9 cellular contexts compared by ENCODE assay signal in the genomic region with DNA sequence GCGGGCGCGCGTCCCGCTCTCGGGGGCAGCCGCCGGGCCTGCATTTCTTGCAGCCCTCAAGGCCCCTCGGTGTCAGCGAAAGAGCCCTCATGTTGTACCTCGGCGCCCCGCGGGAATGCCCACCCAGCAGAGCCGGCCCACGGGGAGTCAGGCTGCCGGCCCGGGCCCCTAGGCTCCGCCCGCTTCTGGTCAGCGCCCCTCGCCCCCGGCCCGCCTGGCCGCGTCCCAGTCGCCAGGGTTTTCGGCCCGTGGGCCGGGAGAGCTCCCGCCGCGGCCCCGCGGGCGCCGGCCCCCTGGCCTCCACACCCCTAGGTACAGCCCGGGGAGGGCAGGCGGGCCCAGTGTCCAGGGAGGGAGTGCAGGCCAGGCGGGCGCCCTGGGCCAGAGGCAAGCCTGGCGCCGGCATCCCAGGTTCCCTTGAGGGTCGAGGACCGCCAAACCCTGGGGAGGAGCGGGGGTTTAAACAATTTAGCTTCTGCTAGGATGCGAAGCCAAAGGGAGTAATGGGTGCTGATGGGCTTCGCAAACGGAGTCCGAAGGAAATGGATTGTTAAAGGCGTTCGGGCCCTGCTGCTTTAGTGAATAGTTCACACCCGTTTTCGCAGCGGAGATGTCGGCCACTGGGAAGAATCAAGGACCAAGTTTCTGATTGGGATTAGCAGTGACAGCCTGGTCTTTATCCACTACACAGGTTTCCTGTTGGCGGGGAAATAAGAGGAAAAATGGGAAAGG. TPM values are rescaled to one million over a fixed set of nuclear protein-coding genes. Genes with fewer than 3 reads are reported as not detected.
A peak's percentile ranks its signal among the peaks of the same experiment; 100 is the strongest.
DNase-seq lines count a peak whose midpoint lies in the region; ATAC-seq, FAIRE-seq and TF ChIP-seq lines count a peak whose summit lies in the region.
"Had no signal": no experiment of that assay in that cellular context is flagged by ENCODE, and none has a peak within 500 bp of the region (broad histone marks: within the 10 kb centered on the region; RNA-seq: fewer than 3 reads in every experiment).

No MANE protein-coding gene starts in this region.

- no peak overlapping the region for H2BK20ac ChIP-seq in H1 (ENCODE audit: low read length)

- no peak overlapping the region for H3K27ac ChIP-seq in H1 (ENCODE audit: low read depth, low read length)
- H3K27ac ChIP-seq in SJCRH30, result no peak overlapping the region

- CTCF ChIA-PET in H1 (lab: Charles Lee; ENCODE audit: partially characterized antibody), result interaction anchor here (0.8 to 2.6 kb wide), 6 partner anchors 8 to 106 kb away, joined by 3 to 18 read pairs (median 3); no protein-coding TSS in a partner anchor

- no peak overlapping the region for H2BK5ac ChIP-seq in H1 (ENCODE audit: low read depth, low read length)

- peaks cover 7% of the 10 kb centered on the region; the same call in 1 of the 2 replicates for H3K23me2 ChIP-seq in H1 (ENCODE audit: low read depth, low read length)

- H3K4me2 ChIP-seq in H1 (ENCODE audit: insufficient read depth in 1 of 2, low read depth in 2 of 2, low read length in 2 of 2), result peak overlapping the region; percentile 65 to 82

- H3K9me3 Mint-ChIP-seq in IgD-negative memory B cell, result no peaks in the 10 kb centered on the region
- no peaks in the 10 kb centered on the region for H3K9me3 Mint-ChIP-seq in natural killer cell treated with Interleukin-12 subunit alpha and Interleukin-12 subunit beta and Interleukin-15 and Interleukin-18, amount 100 ng/mL, for 72 hours

- H3K4ac ChIP-seq in H1 (replicated peaks; ENCODE audit: insufficient read length, low read depth, low read length), result no peak overlapping the region

- H3K4me3 Mint-ChIP-seq in IgD-negative memory B cell, result peak overlapping the region; percentile 87 to 99 (median 95)
- H3K4me3 Mint-ChIP-seq in natural killer cell treated with Interleukin-12 subunit alpha and Interleukin-12 subunit beta and Interleukin-15 and Interleukin-18, amount 100 ng/mL, for 72 hours, result peak overlapping the region; percentile 75

- no peaks in the 10 kb centered on the region for H3K79me1 ChIP-seq in H1 (ENCODE audit: low read depth, low read length)

- peak overlapping the region; percentile 57; the same call in 1 of the 2 replicates for H4K8ac ChIP-seq in H1 (ENCODE audit: extremely low read depth, insufficient read depth, low read length)

- H4K5ac ChIP-seq in H1 (ENCODE audit: insufficient read length, low read depth, low read length), result no peak overlapping the region

- H3K36me3 ChIP-seq in BE2C (no peaks in the 10 kb centered on the region), H1 (ENCODE audit: control insufficient read depth in 2 of 4, insufficient read depth in 4 of 4, low read length in 3 of 4) (no peaks in the 10 kb centered on the region), SJCRH30 (no peaks in the 10 kb centered on the region)

- H3K9ac ChIP-seq in H1 (replicated peaks in 1 of 4; ENCODE audit: extremely low read depth in 1 of 4, low read depth in 3 of 4, low read length in 3 of 4), result no peak overlapping the region; a peak in 1 of 7 replicates

- no peak overlapping the region for H2BK120ac ChIP-seq in H1 (replicated peaks; ENCODE audit: low read depth, low read length)

- H2BK15ac ChIP-seq in H1 (ENCODE audit: low read length), result no peak overlapping the region

- peaks cover 3% of the 10 kb centered on the region for H3K36me3 Mint-ChIP-seq in IgD-negative memory B cell
- peaks cover 34% of the 10 kb centered on the region for H3K36me3 Mint-ChIP-seq in natural killer cell treated with Interleukin-12 subunit alpha and Interleukin-12 subunit beta and Interleukin-15 and Interleukin-18, amount 100 ng/mL, for 72 hours

- H3K4me1 ChIP-seq in BE2C, result no peaks in the 10 kb centered on the region
- H3K4me1 ChIP-seq in H1 (replicated peaks in 1 of 4; ENCODE audit: control insufficient read depth in 3 of 4, insufficient read depth in 4 of 4, low read length in 3 of 4), result peaks cover 0 to 8% (median 2%) of the 10 kb centered on the region in 4 experiments; a peak in 4 of 7 replicates
- no peaks in the 10 kb centered on the region for H3K4me1 ChIP-seq in SJCRH30

- no peak overlapping the region for H3K23ac ChIP-seq in H1 (ENCODE audit: insufficient read length)

- H3K14ac ChIP-seq in H1 (ENCODE audit: insufficient read length), result no peak overlapping the region

- TF ChIP-seq EP300 in H1 (IDR thresholded peaks at IDR 0.05; ENCODE audit: borderline replicate concordance in 1 of 2, low read depth in 2 of 2, low read length in 2 of 2), result no peak

- H3K27ac Mint-ChIP-seq in IgD-negative memory B cell, result peak overlapping the region; percentile 47 to 87 (median 84)
- peak overlapping the region in 1 of 2 donors; percentile 65 for H3K27ac Mint-ChIP-seq in natural killer cell treated with Interleukin-12 subunit alpha and Interleukin-12 subunit beta and Interleukin-15 and Interleukin-18, amount 100 ng/mL, for 72 hours

- POLR2A ChIA-PET in H1 (lab: Charles Lee; ENCODE audit: partially characterized antibody), result no interaction called here

- peaks cover 49% of the 10 kb centered on the region for H3K27me3 ChIP-seq in BE2C
- H3K27me3 ChIP-seq in H1 (replicated peaks in 1 of 4; ENCODE audit: control insufficient read depth in 3 of 4, extremely low read depth in 1 of 4, insufficient read depth in 3 of 4, low read length in 3 of 4), result peaks cover 27 to 59% (median 49%) of the 10 kb centered on the region in 4 experiments
- no peaks in the 10 kb centered on the region for H3K27me3 ChIP-seq in SJCRH30

- H3K18ac ChIP-seq in H1 (ENCODE audit: extremely low read depth, low read length), result no peak overlapping the region; the same call in 1 of the 2 replicates

- no peak for DNase-seq in BE2C
- peak in 1 of 2 experiments; percentile 66 for DNase-seq in H1 (ENCODE audit: low read depth in 1 of 2, low spot score in 2 of 2)
- no peak for DNase-seq in natural killer cell treated with Interleukin-12 subunit alpha and Interleukin-12 subunit beta and Interleukin-15 and Interleukin-18, amount 100 ng/mL, for 72 hours (ENCODE audit: low spot score)
- no peak for DNase-seq in SJCRH30
- no peak for DNase-seq in NCI-H1105 treated with DMSO at 0.1 percent for 48 hours (lab: John Stamatoyannopoulos, UW)
- no peak for DNase-seq in EL
- no peak for DNase-seq in erythroblast (lab: John Stamatoyannopoulos, UW)
- DNase-seq: amniotic stem cell had no signal

- no peaks in the 10 kb centered on the region for H3K79me2 ChIP-seq in H1 (ENCODE audit: control insufficient read depth in 1 of 2, insufficient read depth in 2 of 2, low read length in 2 of 2)

- no peak overlapping the region for H4K91ac ChIP-seq in H1 (replicated peaks; ENCODE audit: insufficient read length, low read length)

- TF ChIP-seq CTCF in BE2C (IDR thresholded peaks at IDR 0.05; ENCODE audit: low read depth, low read length) (no peak), H1 (IDR thresholded peaks at IDR 0.05; ENCODE audit: control extremely low read depth in 1 of 3, insufficient read depth in 1 of 3, low read depth in 1 of 3, low read length in 3 of 3) (no peak)

- TF ChIP-seq RAD21 in H1 (IDR thresholded peaks at IDR 0.05 in 1 of 2, conservative IDR thresholded peaks at IDR 0.05 in 1 of 2; ENCODE audit: low read depth in 2 of 2, low read length in 2 of 2), result no peak

- no peak for TF ChIP-seq POLR2A in H1 (IDR thresholded peaks at IDR 0.05; ENCODE audit: control extremely low read depth in 1 of 2, low read depth in 2 of 2, low read length in 2 of 2)
- TF ChIP-seq POLR2A in erythroblast (IDR thresholded peaks at IDR 0.05; ENCODE audit: low read length), result no peak

- peak overlapping the region; percentile 57 for H3K4me3 ChIP-seq in BE2C (ENCODE audit: low read depth, low read length)
- H3K4me3 ChIP-seq in H1 (ENCODE audit: extremely low read depth in 1 of 4, insufficient read depth in 2 of 4, low read depth in 3 of 4, low read length in 4 of 4), result peak overlapping the region; percentile 45 to 71 (median 48)
- no peak overlapping the region for H3K4me3 ChIP-seq in SJCRH30

- FAIRE-seq in H1 (lab: Jason Lieb, UNC), result no peak

- H2BK12ac ChIP-seq in H1 (ENCODE audit: low read depth, low read length), result no peak overlapping the region

- ATAC-seq in natural killer cell treated with Interleukin-12 subunit alpha and Interleukin-12 subunit beta and Interleukin-15 and Interleukin-18, amount 100 ng/mL, for 72 hours, result peak in 1 of 2 donors; percentile 1

- H2AFZ ChIP-seq in H1 (ENCODE audit: low read length), result no peak overlapping the region; the same call in 1 of the 2 replicates

- H2AK5ac ChIP-seq in H1 (ENCODE audit: low read depth, low read length), result no peak overlapping the region

- peaks cover 4% of the 10 kb centered on the region for H3K27me3 Mint-ChIP-seq in IgD-negative memory B cell
- H3K27me3 Mint-ChIP-seq in natural killer cell treated with Interleukin-12 subunit alpha and Interleukin-12 subunit beta and Interleukin-15 and Interleukin-18, amount 100 ng/mL, for 72 hours, result no peaks in the 10 kb centered on the region

- WGBS in H1 (ENCODE audit: extremely low coverage in 1 of 2, insufficient coverage in 1 of 2, insufficient read length in 1 of 2, insufficient replicate concordance in 2 of 2, low coverage in 1 of 2, low lambda C conversion rate in 2 of 2, missing lambda C conversion rate in 1 of 2), 2 experiments, result 5% methylated on average over 37 of the region's 57 CpGs; no CpG with 5 or more reads in 1 of the 2 experiments

- peaks cover 21 to 41% (median 34%) of the 10 kb centered on the region in 3 donors for H3K4me1 Mint-ChIP-seq in IgD-negative memory B cell
- peaks cover 37 to 52% of the 10 kb centered on the region in 2 donors for H3K4me1 Mint-ChIP-seq in natural killer cell treated with Interleukin-12 subunit alpha and Interleukin-12 subunit beta and Interleukin-15 and Interleukin-18, amount 100 ng/mL, for 72 hours (ENCODE audit: low read depth in 2 of 2)

- no peak overlapping the region for H3K56ac ChIP-seq in H1 (replicated peaks; ENCODE audit: insufficient read length, low read depth, low read length)

- no peaks in the 10 kb centered on the region for H3K9me3 ChIP-seq in BE2C
- peaks cover 0 to 8% of the 10 kb centered on the region in 2 experiments; a peak in 1 of 4 replicates for H3K9me3 ChIP-seq in H1 (ENCODE audit: insufficient read depth in 2 of 2, low read depth in 1 of 2, low read length in 1 of 2)
- no peaks in the 10 kb centered on the region for H3K9me3 ChIP-seq in SJCRH30 (replicated peaks)

- H4K20me1 ChIP-seq in H1 (replicated peaks in 1 of 2; ENCODE audit: control insufficient read depth in 1 of 2, insufficient read depth in 2 of 2, low read length in 2 of 2), result peaks cover 4 to 8% of the 10 kb centered on the region in 2 experiments

RNA-seq across cellular contexts. Expression of gene KCNA3, which starts 0.5 kb away (rescaled TPM):
- 25.2 TPM for polyA plus RNA-seq in BE2C (2012; ENCODE audit: insufficient read depth, insufficient read length, low read depth)
- 55.9 TPM for polyA plus RNA-seq in IgD-negative memory B cell
- total RNA-seq in H1 (2021; fragmentation: NEBNext Ultra II Directional; extraction: Animal tissue kit (Norgen Biotek cat#: 25700)), result 0.95 and 1.0 TPM in 2 replicates
- 1.1 and 1.2 TPM in 2 replicates for polyA plus RNA-seq in H1 (2011; rRNA removed)
- polyA plus RNA-seq in H1 (2011; cell fraction: cytosol; rRNA removed), result 0.90 TPM
- 1.7 TPM for polyA plus RNA-seq in H1 (2011; cell fraction: nucleus; rRNA removed)
- 0.47 to 0.92 TPM (median 0.55 TPM) in 4 replicates for polyA plus RNA-seq in H1 (2012, experiment 1 of 2)
- 0.14 TPM for polyA plus RNA-seq in H1 (2012, experiment 2 of 2)
- polyA plus RNA-seq in H1 (2013, experiment 1 of 2), result 0.81 TPM
- 0.66 TPM for polyA plus RNA-seq in H1 (2013, experiment 2 of 2)
- 4.5 and 5.7 TPM in 2 replicates for polyA minus RNA-seq in H1 (2011; rRNA and poly(A)+ RNA removed)
- polyA minus RNA-seq in H1 (2011; cell fraction: cytosol; rRNA and poly(A)+ RNA removed), result 2.3 TPM
- polyA minus RNA-seq in H1 (2011; cell fraction: nucleus; rRNA and poly(A)+ RNA removed), result 7.0 TPM
- 100 to 1,000 TPM in 1 of 2 donors, 10 to 100 TPM in 1; 65.7 to 105 TPM for total RNA-seq in natural killer cell treated with Interleukin-12 subunit alpha and Interleukin-12 subunit beta and Interleukin-15 and Interleukin-18, amount 100 ng/mL, for 72 hours
- total RNA-seq in SJCRH30 (2014; rRNA removed; shearing (Covaris generic)), result not detected in 2 replicates

Comparison
In these comparisons a context has a peak if more than half of its experiments do, and no peak if none do; other contexts are left out.
1. RNA of gene KCNA3, which starts 0.5 kb away (total RNA-seq): 65.7 to 105 TPM in natural killer cell treated with Interleukin-12 subunit alpha and Interleukin-12 subunit beta and Interleukin-15 and Interleukin-18, amount 100 ng/mL, for 72 hours; 0.95 to 1.0 TPM in H1 and not detected in SJCRH30; every median in the first group is over 10 times any median in the second.